Comparison of ENCODE assay signal across 13 cellular contexts in the genomic region with DNA sequence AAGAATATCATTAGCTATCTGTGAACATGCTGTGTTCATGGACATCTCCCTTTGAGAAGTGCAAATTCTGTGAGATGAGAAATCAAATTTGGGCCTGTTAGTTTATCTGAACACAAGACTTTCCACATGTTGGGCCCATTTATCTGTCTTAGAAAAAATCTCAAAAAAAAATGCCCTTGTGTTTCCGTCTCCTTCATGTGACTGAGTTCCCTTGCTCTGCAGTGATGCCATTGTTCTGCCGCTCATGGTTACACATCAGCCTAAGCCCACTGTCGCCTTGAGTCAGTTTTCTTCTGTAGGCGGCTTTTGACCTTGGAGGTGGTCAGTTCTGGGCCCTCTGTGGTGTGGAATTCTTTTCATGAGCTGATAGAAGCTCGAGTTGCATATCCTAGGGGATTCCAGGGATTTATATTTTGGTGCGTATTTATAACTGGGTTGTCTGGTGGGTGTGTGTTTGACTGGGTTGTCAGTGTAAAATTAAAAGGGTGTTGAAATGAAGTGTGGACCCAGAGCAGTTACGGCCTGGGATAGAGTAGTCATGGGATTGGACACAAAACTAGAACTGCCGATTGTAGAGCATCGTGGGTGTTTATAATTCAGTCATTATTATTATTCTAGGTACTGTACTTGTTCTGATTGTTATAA.
DNase-seq lines count a peak whose midpoint lies in the region; ATAC-seq and TF ChIP-seq lines count a peak whose summit lies in the region.
"Had no signal": no experiment of that assay in that cellular context is flagged by ENCODE, and none has a peak within 500 bp of the region (broad histone marks: within the 10 kb centered on the region; RNA-seq: fewer than 3 reads in every experiment).

No MANE protein-coding gene starts in this region.

- CTCF ChIA-PET in activated CD4-positive, alpha-beta T cell treated with anti-CD3 and anti-CD28 coated beads, Interleukin-2, amount 10 ng/mL, durations not matched to agents 7 days and 5 days (lab: Charles Lee) = interaction anchor here (0.6 to 2.8 kb wide), 6 partner anchors 9 to 38 kb away, joined by 3 to 10 read pairs (median 4); no protein-coding TSS in a partner anchor
- CTCF ChIA-PET in activated CD8-positive, alpha-beta T cell treated with anti-CD3 and anti-CD28 coated beads for 36 hours (lab: Charles Lee) = interaction anchor here (1.0 to 2.6 kb wide), 3 partner anchors 13 to 39 kb away, joined by 3 to 9 read pairs (median 5); no protein-coding TSS in a partner anchor

- peaks cover 7% of the 10 kb centered on the region for H3K36me3 Mint-ChIP-seq in activated CD4-positive, alpha-beta T cell treated with anti-CD3 and anti-CD28 coated beads, Interleukin-2, amount 10 ng/mL, durations not matched to agents 7 days and 5 days (ENCODE audit: low read depth)
- no peaks in the 10 kb centered on the region for H3K36me3 Mint-ChIP-seq in activated CD8-positive, alpha-beta T cell treated with anti-CD3 and anti-CD28 coated beads for 36 hours (ENCODE audit: low read depth)
- no peaks in the 10 kb centered on the region for H3K36me3 Mint-ChIP-seq in glutamatergic neuron (ENCODE audit: unreplicated experiment)

- H3K4me3 ChIP-seq in skeletal muscle cell (ENCODE audit: low read depth, low read length) = no peak overlapping the region
- H3K4me3 ChIP-seq in body of pancreas = no peak overlapping the region
- H3K4me3 ChIP-seq: colonic mucosa, suprapubic skin had no signal

- DNase-seq in activated CD4-positive, alpha-beta T cell treated with anti-CD3 and anti-CD28 coated beads, Interleukin-2, amount 10 ng/mL, durations not matched to agents 7 days and 5 days = no peak
- DNase-seq in activated CD4-positive, alpha-beta T cell treated with anti-CD3 and anti-CD28 coated beads for 48 hours = no peak
- no peak for DNase-seq in activated CD8-positive, alpha-beta T cell treated with anti-CD3 and anti-CD28 coated beads for 36 hours
- DNase-seq in glutamatergic neuron (no peak), skeletal muscle cell (ENCODE audit: low read depth) (peak; percentile 8), body of pancreas (no peak), DMS153 (lab: John Stamatoyannopoulos, UW) (no peak)
- DNase-seq: colonic mucosa, DND-41, NCI-H446 had no signal

- no peaks in the 10 kb centered on the region for H3K36me3 ChIP-seq in body of pancreas (replicated peaks in 1 of 2; ENCODE audit: insufficient read depth in 1 of 2, low read depth in 2 of 2)
- H3K36me3 ChIP-seq: colonic mucosa, suprapubic skin had no signal

- H3K4me1 ChIP-seq in body of pancreas = peaks cover 19% of the 10 kb centered on the region

- H3K9me3 Mint-ChIP-seq in activated CD4-positive, alpha-beta T cell treated with anti-CD3 and anti-CD28 coated beads, Interleukin-2, amount 10 ng/mL, durations not matched to agents 7 days and 5 days = no peaks in the 10 kb centered on the region
- H3K9me3 Mint-ChIP-seq in activated CD8-positive, alpha-beta T cell treated with anti-CD3 and anti-CD28 coated beads for 36 hours = no peaks in the 10 kb centered on the region
- H3K9me3 Mint-ChIP-seq in glutamatergic neuron (ENCODE audit: unreplicated experiment) = peaks cover 8% of the 10 kb centered on the region

- no peaks in the 10 kb centered on the region for H3K9me3 ChIP-seq in body of pancreas
- H3K9me3 ChIP-seq: colonic mucosa, suprapubic skin had no signal

- no peak for TF ChIP-seq POLR2A in body of pancreas (IDR thresholded peaks at IDR 0.05)

- intact Hi-C loops in activated CD8-positive, alpha-beta T cell treated with anti-CD3 and anti-CD28 coated beads for 36 hours (cut with micrococcal nuclease) = no loop called here
- intact Hi-C loops in body of pancreas (cut with DNase I) = no loop called here

- H3K27me3 Mint-ChIP-seq in activated CD4-positive, alpha-beta T cell treated with anti-CD3 and anti-CD28 coated beads, Interleukin-2, amount 10 ng/mL, durations not matched to agents 7 days and 5 days = no peaks in the 10 kb centered on the region
- no peaks in the 10 kb centered on the region for H3K27me3 Mint-ChIP-seq in activated CD8-positive, alpha-beta T cell treated with anti-CD3 and anti-CD28 coated beads for 36 hours
- H3K27me3 Mint-ChIP-seq in glutamatergic neuron (ENCODE audit: unreplicated experiment) = peaks cover 8% of the 10 kb centered on the region

- no peak overlapping the region for H3K27ac ChIP-seq in body of pancreas
- H3K27ac ChIP-seq: colonic mucosa had no signal

- H3K27me3 ChIP-seq in body of pancreas = no peaks in the 10 kb centered on the region
- H3K27me3 ChIP-seq: colonic mucosa, suprapubic skin had no signal

- WGBS in body of pancreas, 2 donors = 87 to 91% methylated on average over 9 of the region's 9 CpGs

- POLR2A ChIA-PET in activated CD4-positive, alpha-beta T cell treated with anti-CD3 and anti-CD28 coated beads, Interleukin-2, amount 10 ng/mL, durations not matched to agents 7 days and 5 days (lab: Charles Lee) = interaction anchor here (0.7 kb wide), 1 partner anchor 20 kb away, joined by 3 read pairs; no protein-coding TSS in a partner anchor
- POLR2A ChIA-PET in activated CD8-positive, alpha-beta T cell treated with anti-CD3 and anti-CD28 coated beads for 36 hours (lab: Charles Lee) = interaction anchor here (0.9 to 3.8 kb wide), 5 partner anchors 10 to 80 kb away, joined by 3 to 15 read pairs (median 3); no protein-coding TSS in a partner anchor

- H3K4me1 Mint-ChIP-seq in activated CD4-positive, alpha-beta T cell treated with anti-CD3 and anti-CD28 coated beads, Interleukin-2, amount 10 ng/mL, durations not matched to agents 7 days and 5 days = peaks cover 92% of the 10 kb centered on the region
- peaks cover 87% of the 10 kb centered on the region for H3K4me1 Mint-ChIP-seq in activated CD8-positive, alpha-beta T cell treated with anti-CD3 and anti-CD28 coated beads for 36 hours (ENCODE audit: low read depth)
- peaks cover 71% of the 10 kb centered on the region for H3K4me1 Mint-ChIP-seq in glutamatergic neuron (ENCODE audit: low read depth, unreplicated experiment)

- peak overlapping the region; percentile 30 for H3K4me3 Mint-ChIP-seq in activated CD4-positive, alpha-beta T cell treated with anti-CD3 and anti-CD28 coated beads, Interleukin-2, amount 10 ng/mL, durations not matched to agents 7 days and 5 days
- H3K4me3 Mint-ChIP-seq in activated CD8-positive, alpha-beta T cell treated with anti-CD3 and anti-CD28 coated beads for 36 hours = no peak overlapping the region
- peak overlapping the region; percentile 55 for H3K4me3 Mint-ChIP-seq in glutamatergic neuron (ENCODE audit: unreplicated experiment)

- no peak for TF ChIP-seq CTCF in activated CD8-positive, alpha-beta T cell treated with anti-CD3 and anti-CD28 coated beads for 36 hours (IDR thresholded peaks at IDR 0.05)
- no peak for TF ChIP-seq CTCF in glutamatergic neuron (IDR thresholded peaks at IDR 0.05; ENCODE audit: partially characterized antibody, unreplicated experiment)
- TF ChIP-seq CTCF in body of pancreas (IDR thresholded peaks at IDR 0.05) = no peak

- ATAC-seq in activated CD8-positive, alpha-beta T cell treated with anti-CD3 and anti-CD28 coated beads for 36 hours = no peak
- ATAC-seq in body of pancreas (no peak), HG02973 (IDR thresholded peaks at IDR 0.05; ENCODE audit: unreplicated experiment) (no peak)
- ATAC-seq: left lobe of liver had no signal

- peak overlapping the region; percentile 50 for H3K27ac Mint-ChIP-seq in activated CD4-positive, alpha-beta T cell treated with anti-CD3 and anti-CD28 coated beads, Interleukin-2, amount 10 ng/mL, durations not matched to agents 7 days and 5 days
- peak overlapping the region; percentile 73 for H3K27ac Mint-ChIP-seq in activated CD8-positive, alpha-beta T cell treated with anti-CD3 and anti-CD28 coated beads for 36 hours
- peak overlapping the region; percentile 24 for H3K27ac Mint-ChIP-seq in glutamatergic neuron (ENCODE audit: unreplicated experiment)
